In the genomic region with DNA sequence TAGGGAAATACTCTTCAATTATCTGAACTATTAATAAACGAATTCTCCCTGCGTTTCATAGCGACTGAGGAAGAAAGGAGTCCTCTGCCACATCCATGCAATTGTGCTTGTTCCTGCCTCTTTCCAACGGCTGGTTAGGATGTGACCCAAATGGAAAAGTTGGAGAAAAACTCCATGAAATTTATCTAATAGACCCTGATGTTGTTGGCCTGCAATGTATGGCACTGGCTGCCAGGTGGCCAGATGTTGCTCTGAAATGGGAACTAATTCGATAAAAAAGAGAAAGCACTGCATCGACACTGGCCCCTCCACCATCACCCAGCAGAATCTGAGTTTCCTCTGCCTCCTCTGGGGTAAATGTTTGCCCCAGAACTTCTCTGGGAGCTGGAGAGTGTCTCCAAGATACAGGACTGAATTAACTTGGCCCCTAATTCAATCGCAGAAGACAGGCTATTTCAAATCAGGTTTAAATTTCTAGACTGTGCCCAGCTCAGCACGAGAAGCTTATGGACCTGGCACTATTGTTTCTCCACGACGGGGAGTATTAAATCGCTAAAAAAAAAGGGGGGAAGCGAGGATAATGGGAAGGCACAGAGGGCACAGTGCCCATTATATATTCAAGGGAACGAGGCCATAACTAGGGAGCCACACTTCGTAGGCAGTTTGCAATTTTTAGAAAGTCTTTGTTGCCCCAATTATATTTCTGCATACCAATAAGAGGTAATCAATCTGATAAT, we compare ENCODE assay signal across 30 cellular contexts.
"Had no signal": no experiment of that assay in that cellular context is flagged by ENCODE, and none has a peak within 500 bp of the region (broad histone marks: within the 10 kb centered on the region; RNA-seq: fewer than 3 reads in every experiment).

No MANE protein-coding gene starts in this region.

- H3K4me3 Mint-ChIP-seq: activated CD4-positive, alpha-beta memory T cell treated with anti-CD3 and anti-CD28 coated beads for 36 hours; activated naive CD8-positive, alpha-beta T cell treated with anti-CD3 and anti-CD28 coated beads for 36 hours; immature natural killer cell; naive B cell; neural crest cell; stimulated activated naive B cell treated with anti-CD40 and anti-IgM and Interleukin-4, amounts not matched to agents 10 μg/mL and 1 μg/mL and 100 μg/mL, for 72 hours; type B pancreatic cell had no signal

- H3K27ac Mint-ChIP-seq: activated CD4-positive, alpha-beta memory T cell treated with anti-CD3 and anti-CD28 coated beads for 36 hours; activated naive CD8-positive, alpha-beta T cell treated with anti-CD3 and anti-CD28 coated beads for 36 hours; immature natural killer cell; naive B cell; stimulated activated naive B cell treated with anti-CD40 and anti-IgM and Interleukin-4, amounts not matched to agents 10 μg/mL and 1 μg/mL and 100 μg/mL, for 72 hours; type B pancreatic cell had no signal

- FAIRE-seq: endothelial cell of umbilical vein, frontal cortex had no signal

- H3K27me3 Mint-ChIP-seq: activated CD4-positive, alpha-beta memory T cell treated with anti-CD3 and anti-CD28 coated beads for 36 hours; activated naive CD8-positive, alpha-beta T cell treated with anti-CD3 and anti-CD28 coated beads for 36 hours; naive B cell; stimulated activated naive B cell treated with anti-CD40 and anti-IgM and Interleukin-4, amounts not matched to agents 10 μg/mL and 1 μg/mL and 100 μg/mL, for 72 hours had no signal

- H3K27ac ChIP-seq: cardiac muscle cell, hepatocyte, left lung, sigmoid colon, thoracic aorta, vagina had no signal

- H3K27me3 ChIP-seq: cardiac muscle cell, left lung, sigmoid colon, vagina had no signal

- H3K4me3 ChIP-seq: cardiac muscle cell, hepatocyte, left lung, lung, sigmoid colon, smooth muscle cell, thoracic aorta, vagina had no signal

- H3K9me3 ChIP-seq: left lung, sigmoid colon, thoracic aorta, vagina had no signal

- H3K9me3 Mint-ChIP-seq: activated CD4-positive, alpha-beta memory T cell treated with anti-CD3 and anti-CD28 coated beads for 36 hours; activated naive CD8-positive, alpha-beta T cell treated with anti-CD3 and anti-CD28 coated beads for 36 hours; immature natural killer cell; neural crest cell; stimulated activated naive B cell treated with anti-CD40 and anti-IgM and Interleukin-4, amounts not matched to agents 10 μg/mL and 1 μg/mL and 100 μg/mL, for 72 hours; type B pancreatic cell had no signal

- ATAC-seq: esophagus mucosa; left lung; stimulated activated naive B cell treated with anti-CD40 and anti-IgM and Interleukin-4, amounts not matched to agents 10 μg/mL and 1 μg/mL and 100 μg/mL, for 72 hours had no signal

- H3K36me3 ChIP-seq: cardiac muscle cell, left lung, sigmoid colon, thoracic aorta, vagina had no signal

- H3K4me1 ChIP-seq: left lung, sigmoid colon, vagina had no signal

- H3K4me1 Mint-ChIP-seq: activated naive CD8-positive, alpha-beta T cell treated with anti-CD3 and anti-CD28 coated beads for 36 hours; immature natural killer cell had no signal

- H3K4me2 ChIP-seq: hepatocyte, smooth muscle cell had no signal

- DNase-seq: activated CD4-positive, alpha-beta memory T cell treated with anti-CD3 and anti-CD28 coated beads for 36 hours; activated CD4-positive, alpha-beta T cell treated with anti-CD3 and anti-CD28 coated beads for 48 hours; activated naive CD4-positive, alpha-beta T cell treated with Interleukin-2 at 50 U/mL for 16 hours; activated naive CD8-positive, alpha-beta T cell treated with anti-CD3 and anti-CD28 coated beads for 36 hours; activated T-cell treated with anti-CD3 and anti-CD28 coated beads, Interleukin-2, amount 50 U/mL, for 48 hours; amniotic stem cell; dermis blood vessel endothelial cell; effector memory CD4-positive, alpha-beta T cell; glutamatergic neuron; immature natural killer cell; left lung; naive B cell; retina; sigmoid colon; stimulated activated CD4-positive, alpha-beta T cell treated with anti-CD3 and anti-CD28 coated beads, Interleukin-15, amount 100 ng/mL, for 24 hours; stimulated activated CD4-positive, alpha-beta T cell treated with anti-CD3 and anti-CD28 coated beads, Interleukin-2, amount 100 ng/mL, for 48 hours; stimulated activated CD8-positive, alpha-beta memory T cell treated with anti-CD3 and anti-CD28 coated beads, Interleukin-4, amount 100 ng/mL, for 48 hours; stimulated activated naive B cell treated with anti-CD40 and anti-IgM and Interleukin-4, amounts not matched to agents 10 μg/mL and 1 μg/mL and 100 μg/mL, for 72 hours; T1000 had no signal

- H2AFZ ChIP-seq: hepatocyte had no signal

- H3K36me3 Mint-ChIP-seq: activated CD4-positive, alpha-beta memory T cell treated with anti-CD3 and anti-CD28 coated beads for 36 hours had no signal

- H3K79me2 ChIP-seq: hepatocyte had no signal
